In the genomic region with DNA sequence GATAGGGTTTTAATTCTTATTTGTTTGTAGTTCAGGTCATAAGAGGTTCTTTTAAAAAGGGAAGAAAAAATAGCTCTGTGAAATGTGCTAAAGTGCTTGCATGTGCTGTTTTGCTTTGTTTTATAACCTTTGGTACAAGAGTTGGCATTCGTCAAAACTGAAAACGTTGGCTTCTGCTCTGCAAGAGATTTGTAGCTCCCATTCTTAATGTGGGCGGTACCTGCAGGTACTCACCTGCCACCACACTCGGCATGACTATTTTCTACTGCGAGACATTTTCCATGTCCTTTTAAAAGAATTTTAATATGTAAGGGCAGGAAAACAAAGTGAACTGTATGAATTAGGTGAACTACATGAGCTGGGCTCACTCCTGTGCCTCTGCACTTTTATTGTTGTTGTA, we compare ENCODE assay signal across 19 cellular contexts.
"Had no signal": no experiment of that assay in that cellular context is flagged by ENCODE, and none has a peak within 500 bp of the region (broad histone marks: within the 10 kb centered on the region; RNA-seq: fewer than 3 reads in every experiment).

No MANE protein-coding gene starts in this region.

- H3K36me3 ChIP-seq: upper lobe of right lung had no signal

- H3K9me3 ChIP-seq: body of pancreas, stomach, testis, upper lobe of right lung had no signal

- H3K4me2 ChIP-seq: smooth muscle cell had no signal

- H3K4me1 ChIP-seq: body of pancreas had no signal

- H3K27ac ChIP-seq: body of pancreas, testis had no signal

- H3K27me3 ChIP-seq: body of pancreas, stomach, testis, upper lobe of right lung had no signal

- ATAC-seq: activated T-helper 17 cell treated with anti-CD3 and anti-CD28 coated beads, Interleukin-2, amount 50 U/mL, for 72 hours; body of pancreas; left colon; right cardiac atrium; stimulated activated effector memory CD8-positive, alpha-beta T cell treated with anti-CD3 and anti-CD28 coated beads, Interleukin-12 subunit alpha, Interleukin-12 subunit beta, amount 100 ng/mL, for 72 hours; upper lobe of right lung had no signal

- H3K4me3 ChIP-seq: body of pancreas, lung, smooth muscle cell, stomach, testis, upper lobe of right lung had no signal

- DNase-seq: activated CD4-positive, alpha-beta memory T cell treated with anti-CD3 and anti-CD28 coated beads for 36 hours; activated naive CD4-positive, alpha-beta T cell treated with Interleukin-2 at 50 U/mL for 16 hours; activated naive CD8-positive, alpha-beta T cell treated with anti-CD3 and anti-CD28 coated beads, Interleukin-2, amount 10 ng/mL, durations not matched to agents 7 days and 5 days; activated T-cell treated with anti-CD3 and anti-CD28 coated beads for 4 hours; amygdala; body of pancreas; central memory CD4-positive, alpha-beta T cell; hippocampal formation; left colon; nephron progenitor cell; right cardiac atrium; stimulated activated CD4-positive, alpha-beta T cell treated with anti-CD3 and anti-CD28 coated beads, Interleukin-4, amount 100 ng/mL, for 24 hours; stomach; upper lobe of right lung had no signal
